ENCODE assay signal across 8 cellular contexts in the genomic region with DNA sequence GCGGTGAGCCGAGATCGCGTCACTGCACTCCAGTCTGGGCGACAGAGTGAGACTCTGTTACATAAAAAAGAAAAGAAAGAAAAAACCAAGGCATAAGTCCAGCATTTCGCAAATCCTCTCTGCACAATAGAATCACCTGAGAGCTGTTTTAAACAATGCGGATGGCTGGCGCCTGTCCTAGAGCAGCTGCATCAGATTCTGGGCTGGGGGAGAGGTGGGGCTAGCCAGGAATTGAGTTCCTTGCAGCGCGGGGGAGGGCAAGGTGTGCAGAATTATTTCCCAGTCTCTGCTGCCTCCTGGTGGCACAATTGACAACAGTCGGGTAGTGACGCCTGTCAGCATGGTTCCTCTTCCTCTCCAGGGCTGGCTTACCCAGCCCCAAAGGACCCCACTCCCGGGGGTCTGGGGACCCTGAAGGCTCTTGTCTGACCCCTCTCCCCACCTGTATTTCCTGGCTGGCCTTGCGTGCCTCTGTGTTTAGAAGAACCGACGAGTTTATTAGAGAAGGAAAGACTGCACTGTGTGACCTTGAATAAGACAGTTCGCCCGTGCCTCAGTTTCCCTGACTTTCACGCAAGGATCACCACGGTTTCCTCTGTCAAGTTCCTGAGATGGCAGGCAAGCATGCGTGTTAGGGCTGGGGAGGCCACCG. TPM values are rescaled to one million over a fixed set of nuclear protein-coding genes. Genes with fewer than 3 reads are reported as not detected.
A peak's percentile ranks its signal among the peaks of the same experiment; 100 is the strongest.
DNase-seq lines count a peak whose midpoint lies in the region; ATAC-seq and TF ChIP-seq lines count a peak whose summit lies in the region.

No MANE protein-coding gene starts in this region.

- peak overlapping the region; percentile 47 for H3K27ac Mint-ChIP-seq in CD4-positive, alpha-beta T cell

- H3K9me3 ChIP-seq in CD4-positive, alpha-beta T cell (ENCODE audit: control insufficient read depth, low read length), result no peaks in the 10 kb centered on the region
- H3K9me3 ChIP-seq in endocrine pancreas (ENCODE audit: control insufficient read depth, low read length), result no peaks in the 10 kb centered on the region

- peak; percentile 98 for ATAC-seq in CD4-positive, alpha-beta T cell (ENCODE audit: poor library complexity)
- ATAC-seq in GM19463 (IDR thresholded peaks at IDR 0.05; ENCODE audit: unreplicated experiment), result peak; percentile 49

- H3K4me1 ChIP-seq in endocrine pancreas (ENCODE audit: control insufficient read depth, insufficient read depth, low read length), result no peaks in the 10 kb centered on the region

- H3K27ac ChIP-seq in CD4-positive, alpha-beta T cell (ENCODE audit: low read depth, low read length), result no peak overlapping the region
- H3K27ac ChIP-seq in HL-60 (replicated peaks), result peak overlapping the region; percentile 97

- no peaks in the 10 kb centered on the region for H3K27me3 ChIP-seq in CD4-positive, alpha-beta T cell (ENCODE audit: control insufficient read depth, insufficient read depth, low read length)
- H3K27me3 ChIP-seq in HL-60 (ENCODE audit: insufficient read depth, poor library complexity, severe bottlenecking), result no peaks in the 10 kb centered on the region
- no peaks in the 10 kb centered on the region for H3K27me3 ChIP-seq in endocrine pancreas (ENCODE audit: control insufficient read depth, insufficient read depth, low read length)

- H3K4me3 ChIP-seq in HL-60 (replicated peaks; ENCODE audit: insufficient read depth, low read length) (peak overlapping the region; percentile 16; the same call in 1 of the 2 replicates), endocrine pancreas (ENCODE audit: control insufficient read depth, insufficient read depth, low read length) (peak overlapping the region; percentile 45)

- peak; percentile 91 for TF ChIP-seq CTCF in CD4-positive, alpha-beta T cell (IDR thresholded peaks at IDR 0.05)
- peak; percentile 45 for TF ChIP-seq CTCF in HL-60 (IDR thresholded peaks at IDR 0.05; ENCODE audit: insufficient read depth, low read length)

- peak overlapping the region; percentile 85 for H3K9ac ChIP-seq in endocrine pancreas (ENCODE audit: control insufficient read depth, insufficient read depth, low read length)

- POLR2A ChIA-PET in CD4-positive, alpha-beta T cell (lab: Charles Lee), result interaction anchor here (0.9 to 1.5 kb wide), 3 partner anchors 285 to 702 kb away, joined by 3 to 4 read pairs (median 3); a partner anchor contains a TSS

- CTCF ChIA-PET in CD4-positive, alpha-beta T cell (lab: Charles Lee), result interaction anchor here (0.7 to 1.6 kb wide), 4 partner anchors 14 to 533 kb away, joined by 3 to 5 read pairs (median 4); no protein-coding TSS in a partner anchor

- H3K4me1 Mint-ChIP-seq in CD4-positive, alpha-beta T cell (ENCODE audit: low read depth), result peaks cover 8% of the 10 kb centered on the region

- H3K36me3 Mint-ChIP-seq in CD4-positive, alpha-beta T cell (ENCODE audit: low read depth), result no peaks in the 10 kb centered on the region

- H3K27me3 Mint-ChIP-seq in CD4-positive, alpha-beta T cell, result no peaks in the 10 kb centered on the region

- H3K9me3 Mint-ChIP-seq in CD4-positive, alpha-beta T cell, result no peaks in the 10 kb centered on the region

- intact Hi-C loops in CD4-positive, alpha-beta T cell (cut with DNase I, micrococcal nuclease), result loop anchor here (1.0 to 5.0 kb wide), 6 partner anchors 336 to 731 kb away; a partner anchor contains a TSS

- H3K4me3 Mint-ChIP-seq in CD4-positive, alpha-beta T cell, result peak overlapping the region; percentile 72

- DNase-seq in CD4-positive, alpha-beta T cell, result peak; percentile 78 to 88 (median 84)
- DNase-seq in HL-60 (ENCODE audit: low read depth in 1 of 2, low spot score in 1 of 2) (peak; percentile 35 to 71), mucosa of gallbladder (ENCODE audit: low spot score) (peak; percentile 93)
- DNase-seq in NK-92 treated with Interleukin-12 subunit alpha and Interleukin-12 subunit beta, amount 100 ng/mL, for 24 hours (lab: John Stamatoyannopoulos, UW), result peak; percentile 48
- peak; percentile 70 to 73 for DNase-seq in activated CD8-positive, alpha-beta memory T cell treated with anti-CD3 and anti-CD28 coated beads for 4 hours (ENCODE audit: low read depth in 2 of 2)
- peak; percentile 62 to 74 for DNase-seq in stimulated activated CD8-positive, alpha-beta memory T cell treated with anti-CD3 and anti-CD28 coated beads, Interleukin-2, amount 100 ng/mL, for 48 hours (ENCODE audit: low read depth in 2 of 2)

- H3K36me3 ChIP-seq in endocrine pancreas (ENCODE audit: control insufficient read depth, insufficient read depth, low read length), result no peaks in the 10 kb centered on the region

RNA-seq across cellular contexts. Expression of a gene that starts 41.1 kb away (rescaled TPM):
- total RNA-seq in CD4-positive, alpha-beta T cell, result 1 to 10 TPM in 1 of 2 experiments, under 1 TPM in 1; 0.92 to 1.5 TPM
- 130 TPM for total RNA-seq in mucosa of gallbladder

Comparison
In these comparisons a context has a peak if more than half of its experiments do, and no peak if none do; other contexts are left out.
1. RNA of a gene that starts 41.1 kb away (total RNA-seq): 130 TPM in mucosa of gallbladder (single experiment); 0.92 to 1.5 TPM in CD4-positive, alpha-beta T cell; every median in the first group is over 10 times any median in the second.
2. Peak in every context shown above with its lines, with median percentiles within 50 percentile points of each other: DNase-seq.